ENCODE assay signal across 9 cellular contexts in the genomic region with DNA sequence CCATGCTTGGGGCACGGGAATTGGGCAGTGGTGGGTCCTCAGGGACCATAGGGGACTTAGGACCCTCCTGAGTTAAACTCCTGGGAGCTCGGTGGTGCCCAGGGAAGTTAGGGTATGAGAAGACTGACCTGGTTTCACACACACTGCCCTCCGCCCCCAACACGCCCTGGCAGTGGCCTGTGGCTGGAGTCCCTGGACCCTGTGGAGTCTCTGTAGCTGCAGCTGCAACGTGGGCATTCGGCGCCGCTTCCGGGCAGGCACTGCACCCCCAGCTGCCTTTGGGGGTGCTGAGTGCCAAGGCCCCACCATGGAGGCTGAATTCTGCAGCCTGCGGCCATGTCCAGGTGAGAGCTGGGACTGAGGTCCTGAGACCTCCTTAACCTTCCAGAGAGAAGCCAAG. TPM values are rescaled to one million over a fixed set of nuclear protein-coding genes. Genes with fewer than 3 reads are reported as not detected.
"Had no signal": no experiment of that assay in that cellular context is flagged by ENCODE, and none has a peak within 500 bp of the region (broad histone marks: within the 10 kb centered on the region; RNA-seq: fewer than 3 reads in every experiment).

No MANE protein-coding gene starts in this region.

- H3K36me3 ChIP-seq: HAP-1 had no signal

- H3K4me2 ChIP-seq: GM23338 had no signal

- H3K9ac ChIP-seq: GM23248 had no signal

- H3K4me1 ChIP-seq: HAP-1 had no signal

- H3K9me3 ChIP-seq: HAP-1 had no signal

- H3K4me3 ChIP-seq: GM23248, GM23338, HAP-1 had no signal

- H2AFZ ChIP-seq: GM23248, GM23338 had no signal

- DNase-seq: GM23248, GOT3, H7, H9, HCEC 1CT, HFFc6 had no signal

- H3K27ac ChIP-seq: GM23248 had no signal

- FAIRE-seq: H54 had no signal

RNA-seq across cellular contexts. Expression of a gene that starts 34.9 kb away (rescaled TPM):
- total RNA-seq: GM23248 had no signal
- polyA plus RNA-seq: GM23248 had no signal
